In the genomic region with DNA sequence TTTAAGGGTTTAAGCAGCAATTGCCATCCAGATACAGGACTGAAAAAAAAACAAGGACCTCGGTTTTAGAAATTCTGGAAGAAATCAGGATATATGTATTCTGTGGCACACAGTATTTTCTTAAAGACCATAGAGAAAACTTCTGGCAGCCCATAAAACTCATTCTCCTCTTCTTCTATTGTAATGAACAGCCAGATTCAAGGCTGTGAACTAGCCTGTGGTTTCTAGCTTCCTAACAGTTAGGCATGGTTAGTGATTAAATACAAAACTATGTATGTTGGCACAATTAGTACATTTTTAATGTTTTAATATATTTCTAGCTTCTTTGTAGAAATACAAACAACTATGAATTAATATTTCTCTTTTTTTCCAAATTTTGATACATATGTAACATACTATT, we compare ENCODE assay signal across 23 cellular contexts.
DNase-seq lines count a peak whose midpoint lies in the region; ATAC-seq and TF ChIP-seq lines count a peak whose summit lies in the region.
"Had no signal": no experiment of that assay in that cellular context is flagged by ENCODE, and none has a peak within 500 bp of the region (broad histone marks: within the 10 kb centered on the region; RNA-seq: fewer than 3 reads in every experiment).

No MANE protein-coding gene starts in this region.

- ATAC-seq in GM21737 (IDR thresholded peaks at IDR 0.05; ENCODE audit: unreplicated experiment) (no peak), aorta (ENCODE audit: low FRiP score) (no peak)
- ATAC-seq: gastroesophageal sphincter; HCT116; K562; Right ventricle myocardium inferior; stimulated activated naive CD8-positive, alpha-beta T cell treated with anti-CD3 and anti-CD28 coated beads, Interleukin-15, amount 100 ng/mL, for 72 hours had no signal

- no peak overlapping the region for H3K4me3 ChIP-seq in epithelial cell of esophagus (ENCODE audit: low read length)
- H3K4me3 ChIP-seq in aorta (ENCODE audit: low read length in 2 of 2) = no peak overlapping the region
- no peak overlapping the region for H3K4me3 ChIP-seq in BE2C (ENCODE audit: low read depth, low read length)
- H3K4me3 ChIP-seq: dorsolateral prefrontal cortex, gastroesophageal sphincter, K562, lung, tibial nerve had no signal

- DNase-seq in AG08396 (ENCODE audit: low spot score) = peak; percentile 1
- DNase-seq in NCI-H226 = peak; percentile 18
- DNase-seq in epithelial cell of esophagus (ENCODE audit: low read depth) = peak; percentile 14
- peak; percentile 43 for DNase-seq in myocyte (ENCODE audit: low read depth)
- DNase-seq in aorta = no peak
- no peak for DNase-seq in DMS153 treated with DMSO at 0.1 percent for 48 hours (lab: John Stamatoyannopoulos, UW; ENCODE audit: unreplicated experiment)
- no peak for DNase-seq in BE2C
- DNase-seq: activated CD4-positive, alpha-beta T cell treated with anti-CD3 and anti-CD28 coated beads, Interleukin-2, amount 50 U/mL, for 48 hours; activated CD4-positive, CD25-positive, alpha-beta regulatory T cell; activated naive CD8-positive, alpha-beta T cell treated with anti-CD3 and anti-CD28 coated beads, Interleukin-2, amount 10 ng/mL, durations not matched to agents 7 days and 5 days; dorsolateral prefrontal cortex; kidney; NCI-H748 treated with DMSO at 0.1 percent for 48 hours; stimulated activated naive CD8-positive, alpha-beta T cell treated with anti-CD3 and anti-CD28 coated beads, Interleukin-15, amount 100 ng/mL, for 72 hours had no signal

- TF ChIP-seq CTCF in epithelial cell of esophagus (IDR thresholded peaks at IDR 0.05; ENCODE audit: insufficient read depth, low read depth, low read length, missing control alignments) (no peak), BE2C (IDR thresholded peaks at IDR 0.05; ENCODE audit: low read depth, low read length) (no peak)

- no peaks in the 10 kb centered on the region for H3K9me3 ChIP-seq in aorta (ENCODE audit: control insufficient read depth, low read length)
- H3K9me3 ChIP-seq in BE2C = no peaks in the 10 kb centered on the region
- H3K9me3 ChIP-seq: tibial nerve had no signal

- H3K27me3 ChIP-seq in aorta (ENCODE audit: control insufficient read depth in 1 of 2, insufficient read depth in 2 of 2, low read length in 1 of 2) = no peaks in the 10 kb centered on the region
- H3K27me3 ChIP-seq in BE2C = no peaks in the 10 kb centered on the region
- H3K27me3 ChIP-seq: gastroesophageal sphincter, tibial nerve had no signal

- WGBS in aorta, 2 donors = 3 to 6% methylated on average over 1 of the region's 1 CpG

- intact Hi-C loops in aorta (cut with DNase I) = no loop called here

- no peak overlapping the region for H3K27ac ChIP-seq in aorta (ENCODE audit: low read depth in 1 of 2, low read length in 2 of 2)
- H3K27ac ChIP-seq: C4-2B, dorsolateral prefrontal cortex, epithelial cell of prostate, gastroesophageal sphincter, tibial nerve had no signal

- no peaks in the 10 kb centered on the region for H3K4me1 ChIP-seq in aorta (ENCODE audit: control insufficient read depth in 1 of 2, insufficient read depth in 2 of 2, low read length in 2 of 2)
- no peaks in the 10 kb centered on the region for H3K4me1 ChIP-seq in BE2C
- H3K4me1 ChIP-seq: gastroesophageal sphincter, tibial nerve had no signal

- H3K36me3 ChIP-seq in aorta (ENCODE audit: control insufficient read depth in 1 of 2, insufficient read depth in 2 of 2, low read length in 1 of 2) (no peaks in the 10 kb centered on the region), BE2C (no peaks in the 10 kb centered on the region)
- H3K36me3 ChIP-seq: gastroesophageal sphincter, tibial nerve had no signal

Comparison
In these comparisons a context has a peak if more than half of its experiments do, and no peak if none do; other contexts are left out.
1. DNase-seq: peak in AG08396 (single experiment), NCI-H226 (single experiment), epithelial cell of esophagus (single experiment) and myocyte (single experiment); none in aorta (0 of 2), DMS153 treated with DMSO at 0.1 percent for 48 hours (single experiment) and BE2C (single experiment).